Comparison of ENCODE assay signal across 17 cellular contexts in genomic region chr18:32815881-32816280, GRCh38. TPM values are rescaled to one million over a fixed set of nuclear protein-coding genes. Genes with fewer than 3 reads are reported as not detected.
DNase-seq lines count a peak whose midpoint lies in the region; ATAC-seq and TF ChIP-seq lines count a peak whose summit lies in the region.
"Had no signal": no experiment of that assay in that cellular context is flagged by ENCODE, and none has a peak within 500 bp of the region (broad histone marks: within the 10 kb centered on the region; RNA-seq: fewer than 3 reads in every experiment).

No MANE protein-coding gene starts in this region.

- no peak overlapping the region for H4K8ac ChIP-seq in trophoblast cell (ENCODE audit: low read depth, low read length)

- no peak overlapping the region for H4K12ac ChIP-seq in trophoblast cell (ENCODE audit: low read depth, low read length)

- H3K9me3 ChIP-seq in OCI-LY3 (ENCODE audit: insufficient read depth, low read length) (no peaks in the 10 kb centered on the region), trophoblast cell (ENCODE audit: insufficient read depth, low read depth, low read length) (no peaks in the 10 kb centered on the region)
- H3K9me3 ChIP-seq: A549 had no signal

- H2BK5ac ChIP-seq in trophoblast cell (ENCODE audit: low read depth, low read length, poor library complexity): no peak overlapping the region

- no peak overlapping the region for H3K27ac ChIP-seq in GM23338 (ENCODE audit: low read depth)
- H3K27ac ChIP-seq in OCI-LY3 (ENCODE audit: low read length): no peak overlapping the region
- no peak overlapping the region for H3K27ac ChIP-seq in trophoblast cell (ENCODE audit: low read depth, low read length)
- H3K27ac ChIP-seq: A549, HL-60 had no signal

- H3K4me1 ChIP-seq in GM23338 (ENCODE audit: insufficient read depth) (no peaks in the 10 kb centered on the region), OCI-LY3 (ENCODE audit: low read length) (peaks cover 11% of the 10 kb centered on the region), trophoblast cell (ENCODE audit: control insufficient read depth in 1 of 2, insufficient read depth in 2 of 2, low read length in 2 of 2) (no peaks in the 10 kb centered on the region)
- H3K4me1 ChIP-seq: A549 had no signal

- no peak overlapping the region for H3K18ac ChIP-seq in trophoblast cell (ENCODE audit: low read length)

- H3K79me1 ChIP-seq in trophoblast cell (ENCODE audit: low read length): no peaks in the 10 kb centered on the region

- no peak overlapping the region for H2AK5ac ChIP-seq in trophoblast cell (ENCODE audit: low read length)

- H4K91ac ChIP-seq in trophoblast cell (ENCODE audit: low read depth, low read length): no peak overlapping the region

- ATAC-seq in GM23338: no peak
- no peak for ATAC-seq in SK-N-SH treated with all-trans-retinoic acid at 6 μM for 48 hours
- ATAC-seq: A549; CD8-positive, alpha-beta T cell; HCT116 had no signal

- H3K4me3 ChIP-seq in GM23338 (no peak overlapping the region), OCI-LY3 (ENCODE audit: low read length) (no peak overlapping the region), trophoblast cell (ENCODE audit: low read depth, low read length) (no peak overlapping the region)
- H3K4me3 ChIP-seq: A549 had no signal

- H3K36me3 Mint-ChIP-seq in GM23338 (ENCODE audit: low read depth): no peaks in the 10 kb centered on the region
- H3K36me3 Mint-ChIP-seq: CD14-positive monocyte; CD8-positive, alpha-beta T cell had no signal

- H3K79me2 ChIP-seq in GM23338 (replicated peaks; ENCODE audit: insufficient read depth) (no peaks in the 10 kb centered on the region), OCI-LY3 (ENCODE audit: low read length) (no peaks in the 10 kb centered on the region), trophoblast cell (ENCODE audit: control insufficient read depth, insufficient read depth, low read length, poor library complexity) (no peaks in the 10 kb centered on the region)

- H3K4me2 ChIP-seq in GM23338: no peak overlapping the region
- H3K4me2 ChIP-seq in OCI-LY3 (ENCODE audit: low read length): peak overlapping the region; percentile 15; the same call in 1 of the 2 replicates
- H3K4me2 ChIP-seq in trophoblast cell (ENCODE audit: low read length): no peak overlapping the region
- H3K4me2 ChIP-seq: A549 had no signal

- H4K20me1 ChIP-seq in GM23338 (replicated peaks; ENCODE audit: insufficient read depth): no peaks in the 10 kb centered on the region
- H4K20me1 ChIP-seq in OCI-LY3 (ENCODE audit: insufficient read depth, low read length): no peaks in the 10 kb centered on the region

- H3K4ac ChIP-seq in trophoblast cell (ENCODE audit: low read depth, low read length): no peak overlapping the region

- no peak overlapping the region for H3K9ac ChIP-seq in OCI-LY3 (ENCODE audit: low read length)
- no peak overlapping the region for H3K9ac ChIP-seq in trophoblast cell (ENCODE audit: low read length)

- no peaks in the 10 kb centered on the region for H3K27me3 Mint-ChIP-seq in GM23338 (ENCODE audit: insufficient read depth, low read depth, poor library complexity)

- H3K27me3 ChIP-seq in GM23338 (ENCODE audit: insufficient read depth) (no peaks in the 10 kb centered on the region), OCI-LY3 (ENCODE audit: low read depth, low read length) (no peaks in the 10 kb centered on the region), trophoblast cell (ENCODE audit: insufficient read depth, low read length) (no peaks in the 10 kb centered on the region)

- no peak overlapping the region for H3K14ac ChIP-seq in trophoblast cell (ENCODE audit: low read length)

- WGBS in trophoblast cell (ENCODE audit: extremely low coverage, insufficient coverage, insufficient read length): no CpG with 5 or more reads among the region's 3 CpGs

- no peak overlapping the region for H3K23ac ChIP-seq in trophoblast cell (ENCODE audit: low read length)

- H3K9me3 Mint-ChIP-seq in GM23338: no peaks in the 10 kb centered on the region
- H3K9me3 Mint-ChIP-seq: CD8-positive, alpha-beta T cell had no signal

- no peaks in the 10 kb centered on the region for H3K4me1 Mint-ChIP-seq in GM23338
- H3K4me1 Mint-ChIP-seq: CD14-positive monocyte had no signal

- no peaks in the 10 kb centered on the region for H3K36me3 ChIP-seq in GM23338 (ENCODE audit: insufficient read depth)
- no peaks in the 10 kb centered on the region for H3K36me3 ChIP-seq in OCI-LY3 (replicated peaks; ENCODE audit: low read depth, low read length)
- H3K36me3 ChIP-seq in trophoblast cell (ENCODE audit: control insufficient read depth in 1 of 2, insufficient read depth in 2 of 2, low read length in 2 of 2): no peaks in the 10 kb centered on the region

- no peak overlapping the region for H3K27ac Mint-ChIP-seq in GM23338
- H3K27ac Mint-ChIP-seq: CD14-positive monocyte; CD8-positive, alpha-beta T cell had no signal

- DNase-seq in GM23338 (ENCODE audit: low spot score): no peak
- peak; percentile 14 for DNase-seq in germinal center (ENCODE audit: low spot score)
- no peak for DNase-seq in trophoblast cell
- no peak for DNase-seq in epidermal melanocyte (ENCODE audit: insufficient read length, low spot score)
- DNase-seq: CD8-positive, alpha-beta T cell; COR-L47; DMS153; DMS79 treated with DMSO at 0.1 percent for 48 hours; GDM1 had no signal

- H2BK12ac ChIP-seq in trophoblast cell (ENCODE audit: low read length): no peak overlapping the region

- H2BK120ac ChIP-seq in trophoblast cell (ENCODE audit: insufficient read depth, low read length, poor library complexity): no peak overlapping the region

- no peak overlapping the region for H3K4me3 Mint-ChIP-seq in GM23338
- H3K4me3 Mint-ChIP-seq: CD14-positive monocyte; CD8-positive, alpha-beta T cell had no signal

- H2AFZ ChIP-seq in GM23338: peak overlapping the region; percentile 29; the same call in 1 of the 2 replicates
- H2AFZ ChIP-seq in OCI-LY3 (ENCODE audit: low read depth, low read length): peak overlapping the region; percentile 70
- H2AFZ ChIP-seq in trophoblast cell (ENCODE audit: insufficient read depth, low read length, poor library complexity): no peak overlapping the region

- TF ChIP-seq CTCF in GM23338 (conservative IDR thresholded peaks at IDR 0.05; ENCODE audit: low read depth in 2 of 2): no peak
- TF ChIP-seq CTCF in OCI-LY3 (IDR thresholded peaks at IDR 0.05; ENCODE audit: low read depth, low read length): no peak

- H3F3A ChIP-seq in GM23338 (replicated peaks; ENCODE audit: low read depth): no peaks in the 10 kb centered on the region

- no peaks in the 10 kb centered on the region for H3K9me2 ChIP-seq in GM23338 (ENCODE audit: insufficient read depth)

TF ChIP-seq in GM23338, 12 proteins besides CTCF, POLR2A, EP300 and RAD21 (continues in another document):
- TF ChIP-seq ETS1 (IDR thresholded peaks at IDR 0.05) (no peak), EZH2 (IDR thresholded peaks at IDR 0.05; ENCODE audit: low read depth, unreplicated experiment) (no peak), NANOG (IDR thresholded peaks at IDR 0.05; ENCODE audit: borderline replicate concordance) (no peak), JUNB (IDR thresholded peaks at IDR 0.05; ENCODE audit: unreplicated experiment) (no peak), ZNF114 (CRISPR knock-in tag; IDR thresholded peaks at IDR 0.05) (no peak), EZH2phosphoT487 (IDR thresholded peaks at IDR 0.05; ENCODE audit: unreplicated experiment) (no peak)

TF ChIP-seq in SK-N-SH treated with all-trans-retinoic acid at 6 μM for 48 hours, 23 proteins besides CTCF, POLR2A, EP300 and RAD21 (continues in another document):
- TF ChIP-seq BACH2 (CRISPR knock-in tag; IDR thresholded peaks at IDR 0.05; ENCODE audit: borderline replicate concordance) (no peak), TCF4 (CRISPR knock-in tag; IDR thresholded peaks at IDR 0.05; ENCODE audit: borderline replicate concordance) (no peak), ZFP3 (CRISPR knock-in tag; IDR thresholded peaks at IDR 0.05) (no peak), POU6F1 (CRISPR knock-in tag; IDR thresholded peaks at IDR 0.05; ENCODE audit: borderline replicate concordance, low read depth) (no peak), PATZ1 (CRISPR knock-in tag; IDR thresholded peaks at IDR 0.05; ENCODE audit: borderline replicate concordance) (no peak)

RNA-seq across cellular contexts. Expression of gene KLHL14, which starts 43.1 kb away (rescaled TPM):
- total RNA-seq in GM23338 (2014; rRNA removed; shearing (Covaris generic)): 0.78 and 1.9 TPM in 2 replicates
- 0.38 and 0.44 TPM in 2 replicates for polyA plus RNA-seq in GM23338 (2016; fragmentation: Nextera tagmentation; extraction: Ambion mirVana)
- polyA plus RNA-seq in trophoblast cell (2013): 0.60 and 0.74 TPM in 2 replicates
- polyA plus RNA-seq: A549, AG04450, BJ, CD14-positive monocyte had no signal
